ENCODE assay signal across 23 cellular contexts in genomic region chr17:82429824-82430223, GRCh38. TPM values are rescaled to one million over a fixed set of nuclear protein-coding genes. Genes with fewer than 3 reads are reported as not detected.
A peak's percentile ranks its signal among the peaks of the same experiment; 100 is the strongest.
DNase-seq lines count a peak whose midpoint lies in the region; ATAC-seq and TF ChIP-seq lines count a peak whose summit lies in the region.
"Had no signal": no experiment of that assay in that cellular context is flagged by ENCODE, and none has a peak within 500 bp of the region (broad histone marks: within the 10 kb centered on the region; RNA-seq: fewer than 3 reads in every experiment).

No MANE protein-coding gene starts in this region.

- no peaks in the 10 kb centered on the region for H3K27me3 ChIP-seq in esophagus squamous epithelium
- H3K27me3 ChIP-seq: heart right ventricle, tibial nerve had no signal

- TF ChIP-seq POLR2A in esophagus squamous epithelium (IDR thresholded peaks at IDR 0.05), result no peak

- peak overlapping the region; percentile 13 for H3K4me3 Mint-ChIP-seq in T-helper 2 cell treated with Interferon-gamma antibody and Interleukin-4, amounts not matched to agents 5 μg/mL and 100 μg/mL, for 36 hours
- no peak overlapping the region for H3K4me3 Mint-ChIP-seq in activated T-helper 17 cell treated with anti-CD3 and anti-CD28 coated beads, Interleukin-2, amount 50 U/mL, for 72 hours
- peak overlapping the region; percentile 86 for H3K4me3 Mint-ChIP-seq in natural killer cell treated with Interleukin-12 subunit alpha and Interleukin-12 subunit beta and Interleukin-15 and Interleukin-18, amount 100 ng/mL, for 72 hours
- H3K4me3 Mint-ChIP-seq: nephron had no signal

- H3K4me1 ChIP-seq in esophagus squamous epithelium, result peaks cover 0 to 8% (median 0%) of the 10 kb centered on the region in 3 donors
- H3K4me1 ChIP-seq: lower lobe of right lung, tibial nerve had no signal

- H3K36me3 Mint-ChIP-seq in T-helper 2 cell treated with Interferon-gamma antibody and Interleukin-4, amounts not matched to agents 5 μg/mL and 100 μg/mL, for 36 hours (ENCODE audit: low read depth), result peaks cover 18% of the 10 kb centered on the region
- no peaks in the 10 kb centered on the region for H3K36me3 Mint-ChIP-seq in activated T-helper 17 cell treated with anti-CD3 and anti-CD28 coated beads, Interleukin-2, amount 50 U/mL, for 72 hours (ENCODE audit: low read depth)
- peaks cover under 1% of the 10 kb centered on the region for H3K36me3 Mint-ChIP-seq in natural killer cell treated with Interleukin-12 subunit alpha and Interleukin-12 subunit beta and Interleukin-15 and Interleukin-18, amount 100 ng/mL, for 72 hours

- peak overlapping the region; percentile 59 for H3K4me3 ChIP-seq in GM12864 (ENCODE audit: low read depth, low read length)
- no peak overlapping the region for H3K4me3 ChIP-seq in esophagus squamous epithelium
- H3K4me3 ChIP-seq: heart right ventricle, lower lobe of right lung, tibial nerve had no signal

- ATAC-seq in activated T-helper 17 cell treated with anti-CD3 and anti-CD28 coated beads, Interleukin-2, amount 50 U/mL, for 72 hours (replicated peaks), result no peak
- ATAC-seq in natural killer cell treated with Interleukin-12 subunit alpha and Interleukin-12 subunit beta and Interleukin-15 and Interleukin-18, amount 100 ng/mL, for 72 hours, result peak; percentile 67 to 81
- ATAC-seq: heart right ventricle had no signal

- 78 to 83% methylated on average over 7 of the region's 7 CpGs for WGBS in esophagus squamous epithelium, 2 donors

- intact Hi-C loops in esophagus squamous epithelium (cut with DNase I), result no loop called here

- no peak overlapping the region for H3K27ac ChIP-seq in esophagus squamous epithelium
- H3K27ac ChIP-seq: heart right ventricle, lower lobe of right lung, tibial nerve had no signal

- DNase-seq in T-helper 2 cell treated with Interferon-gamma antibody and Interleukin-4, amounts not matched to agents 5 μg/mL and 100 μg/mL, for 36 hours (ENCODE audit: low spot score), result no peak
- DNase-seq in T-helper 2 cell (no peak), GM12864 (ENCODE audit: low read depth) (no peak), kidney tubule cell (ENCODE audit: low spot score) (no peak), esophagus squamous epithelium (lab: John Stamatoyannopoulos, UW) (no peak), NCI-H146 treated with DMSO at 0.1 percent for 48 hours (lab: John Stamatoyannopoulos, UW; ENCODE audit: unreplicated experiment) (no peak)
- DNase-seq in natural killer cell treated with Interleukin-12 subunit alpha and Interleukin-12 subunit beta and Interleukin-15 and Interleukin-18, amount 100 ng/mL, for 72 hours (ENCODE audit: low spot score), result no peak
- DNase-seq: 8988T; activated CD8-positive, alpha-beta memory T cell treated with anti-CD3 and anti-CD28 coated beads for 24 hours; amygdala; DMS153; effector memory CD4-positive, alpha-beta T cell; GF-D8; heart right ventricle; lower lobe of right lung; NCI-H1694 treated with DMSO at 0.1 percent for 48 hours; NK-92 treated with Interleukin-12 subunit alpha and Interleukin-12 subunit beta, amount 100 ng/mL, for 24 hours; RPMI8226 had no signal

- H3K36me3 ChIP-seq in esophagus squamous epithelium, result peaks cover 0 to 23% (median 0%) of the 10 kb centered on the region in 3 donors

- no peaks in the 10 kb centered on the region for H3K9me3 Mint-ChIP-seq in T-helper 2 cell treated with Interferon-gamma antibody and Interleukin-4, amounts not matched to agents 5 μg/mL and 100 μg/mL, for 36 hours
- H3K9me3 Mint-ChIP-seq in activated T-helper 17 cell treated with anti-CD3 and anti-CD28 coated beads, Interleukin-2, amount 50 U/mL, for 72 hours, result no peaks in the 10 kb centered on the region
- H3K9me3 Mint-ChIP-seq in natural killer cell treated with Interleukin-12 subunit alpha and Interleukin-12 subunit beta and Interleukin-15 and Interleukin-18, amount 100 ng/mL, for 72 hours, result no peaks in the 10 kb centered on the region
- H3K9me3 Mint-ChIP-seq: nephron had no signal

- peaks cover 17% of the 10 kb centered on the region for H3K4me1 Mint-ChIP-seq in T-helper 2 cell treated with Interferon-gamma antibody and Interleukin-4, amounts not matched to agents 5 μg/mL and 100 μg/mL, for 36 hours (ENCODE audit: low read depth)
- H3K4me1 Mint-ChIP-seq in activated T-helper 17 cell treated with anti-CD3 and anti-CD28 coated beads, Interleukin-2, amount 50 U/mL, for 72 hours, result peaks cover 14% of the 10 kb centered on the region
- H3K4me1 Mint-ChIP-seq in natural killer cell treated with Interleukin-12 subunit alpha and Interleukin-12 subunit beta and Interleukin-15 and Interleukin-18, amount 100 ng/mL, for 72 hours (ENCODE audit: low read depth in 2 of 2), result peaks cover 23 to 33% of the 10 kb centered on the region in 2 donors
- H3K4me1 Mint-ChIP-seq: nephron had no signal

- no peak for TF ChIP-seq CTCF in GM12864 (IDR thresholded peaks at IDR 0.05; ENCODE audit: low read depth, low read length, missing control alignments)
- TF ChIP-seq CTCF in esophagus squamous epithelium (IDR thresholded peaks at IDR 0.05), result no peak

- peak overlapping the region; percentile 55 for H3K27ac Mint-ChIP-seq in T-helper 2 cell treated with Interferon-gamma antibody and Interleukin-4, amounts not matched to agents 5 μg/mL and 100 μg/mL, for 36 hours
- peak overlapping the region; percentile 36 for H3K27ac Mint-ChIP-seq in activated T-helper 17 cell treated with anti-CD3 and anti-CD28 coated beads, Interleukin-2, amount 50 U/mL, for 72 hours
- peak overlapping the region; percentile 80 to 93 for H3K27ac Mint-ChIP-seq in natural killer cell treated with Interleukin-12 subunit alpha and Interleukin-12 subunit beta and Interleukin-15 and Interleukin-18, amount 100 ng/mL, for 72 hours
- H3K27ac Mint-ChIP-seq: nephron had no signal

- H3K27me3 Mint-ChIP-seq in T-helper 2 cell treated with Interferon-gamma antibody and Interleukin-4, amounts not matched to agents 5 μg/mL and 100 μg/mL, for 36 hours (ENCODE audit: low read depth), result no peaks in the 10 kb centered on the region
- no peaks in the 10 kb centered on the region for H3K27me3 Mint-ChIP-seq in activated T-helper 17 cell treated with anti-CD3 and anti-CD28 coated beads, Interleukin-2, amount 50 U/mL, for 72 hours
- no peaks in the 10 kb centered on the region for H3K27me3 Mint-ChIP-seq in natural killer cell treated with Interleukin-12 subunit alpha and Interleukin-12 subunit beta and Interleukin-15 and Interleukin-18, amount 100 ng/mL, for 72 hours

- H3K9me3 ChIP-seq in esophagus squamous epithelium, result no peaks in the 10 kb centered on the region
- H3K9me3 ChIP-seq: heart right ventricle, lower lobe of right lung, tibial nerve had no signal

RNA-seq across cellular contexts. Expression of gene OGFOD3, which starts 11.4 kb away (rescaled TPM):
- total RNA-seq in activated T-helper 17 cell treated with anti-CD3 and anti-CD28 coated beads, Interleukin-2, amount 50 U/mL, for 72 hours, result 10 to 100 TPM; 16.2 to 20.7 TPM
- 10 to 100 TPM; 29.7 to 30.1 TPM for total RNA-seq in natural killer cell treated with Interleukin-12 subunit alpha and Interleukin-12 subunit beta and Interleukin-15 and Interleukin-18, amount 100 ng/mL, for 72 hours
- total RNA-seq in esophagus squamous epithelium, result 10 to 100 TPM; 11.9 to 26.7 (median 19.4) TPM

RNA-seq across cellular contexts. Expression of gene HEXD, which starts 11.7 kb away (rescaled TPM):
- 10 to 100 TPM; 25.1 to 31.9 TPM for total RNA-seq in activated T-helper 17 cell treated with anti-CD3 and anti-CD28 coated beads, Interleukin-2, amount 50 U/mL, for 72 hours
- 10 to 100 TPM; 19.5 to 40.1 TPM for total RNA-seq in natural killer cell treated with Interleukin-12 subunit alpha and Interleukin-12 subunit beta and Interleukin-15 and Interleukin-18, amount 100 ng/mL, for 72 hours
- 10 to 100 TPM; 10.6 to 42.0 (median 12.9) TPM for total RNA-seq in esophagus squamous epithelium

RNA-seq across cellular contexts. Expression of gene CYBC1, which starts 20.7 kb away (rescaled TPM):
- total RNA-seq in activated T-helper 17 cell treated with anti-CD3 and anti-CD28 coated beads, Interleukin-2, amount 50 U/mL, for 72 hours, result 100 to 1,000 TPM; 297 to 323 TPM
- total RNA-seq in natural killer cell treated with Interleukin-12 subunit alpha and Interleukin-12 subunit beta and Interleukin-15 and Interleukin-18, amount 100 ng/mL, for 72 hours, result 100 to 1,000 TPM; 300 to 380 TPM
- 10 to 100 TPM; 31.7 to 74.3 (median 51.1) TPM for total RNA-seq in esophagus squamous epithelium

RNA-seq across cellular contexts. Expression of gene NARF, which starts 28.7 kb away (rescaled TPM):
- 100 to 1,000 TPM; 164 to 194 TPM for total RNA-seq in activated T-helper 17 cell treated with anti-CD3 and anti-CD28 coated beads, Interleukin-2, amount 50 U/mL, for 72 hours
- total RNA-seq in natural killer cell treated with Interleukin-12 subunit alpha and Interleukin-12 subunit beta and Interleukin-15 and Interleukin-18, amount 100 ng/mL, for 72 hours, result 100 to 1,000 TPM; 217 to 295 TPM
- total RNA-seq in esophagus squamous epithelium, result 10 to 100 TPM; 33.2 to 47.5 (median 40.2) TPM

RNA-seq across cellular contexts. Expression of gene UTS2R, which starts 58.3 kb away (rescaled TPM):
- total RNA-seq in activated T-helper 17 cell treated with anti-CD3 and anti-CD28 coated beads, Interleukin-2, amount 50 U/mL, for 72 hours, result under 1 TPM in 1 of 2 donors, not detected in 1; 0.45 TPM
- total RNA-seq in natural killer cell treated with Interleukin-12 subunit alpha and Interleukin-12 subunit beta and Interleukin-15 and Interleukin-18, amount 100 ng/mL, for 72 hours, result not detected
- not detected for total RNA-seq in esophagus squamous epithelium
- total RNA-seq: cerebellum, fibroblast of lung, lower lobe of right lung had no signal

Comparison
In these comparisons a context has a peak if more than half of its experiments do, and no peak if none do; other contexts are left out.
1. H3K27ac Mint-ChIP-seq: peak in every context shown above with its lines; median percentile 86 in natural killer cell treated with Interleukin-12 subunit alpha and Interleukin-12 subunit beta and Interleukin-15 and Interleukin-18, amount 100 ng/mL, for 72 hours; 55 in T-helper 2 cell treated with Interferon-gamma antibody and Interleukin-4, amounts not matched to agents 5 μg/mL and 100 μg/mL, for 36 hours; 36 in activated T-helper 17 cell treated with anti-CD3 and anti-CD28 coated beads, Interleukin-2, amount 50 U/mL, for 72 hours.